21 cellular contexts compared by ENCODE assay signal in genomic region chr1:94676686-94677085, GRCh38.
DNase-seq lines count a peak whose midpoint lies in the region; ATAC-seq and TF ChIP-seq lines count a peak whose summit lies in the region.
"Had no signal": no experiment of that assay in that cellular context is flagged by ENCODE, and none has a peak within 500 bp of the region (broad histone marks: within the 10 kb centered on the region; RNA-seq: fewer than 3 reads in every experiment).

No MANE protein-coding gene starts in this region.

- intact Hi-C loops in left colon (cut with DNase I, micrococcal nuclease), result no loop called here

- DNase-seq in HFFc6 (no peak), NCI-H345 treated with DMSO at 0.1 percent for 48 hours (lab: John Stamatoyannopoulos, UW; ENCODE audit: unreplicated experiment) (peak; percentile 46), left colon (peak; percentile 50 to 72), renal cortical epithelial cell (ENCODE audit: low read depth) (peak; percentile 23), nucleus accumbens (lab: John Stamatoyannopoulos, UW) (no peak)
- DNase-seq in NK-92 treated with Interleukin-12 subunit alpha and Interleukin-12 subunit beta, amount 100 ng/mL, for 24 hours (lab: John Stamatoyannopoulos, UW), result no peak
- DNase-seq: activated CD4-positive, alpha-beta T cell treated with anti-CD3 and anti-CD28 coated beads, Interleukin-2, amount 10 ng/mL, durations not matched to agents 7 days and 5 days; activated CD8-positive, alpha-beta memory T cell treated with anti-CD3 and anti-CD28 coated beads, Interleukin-2, amount 50 U/mL, for 48 hours; activated gamma-delta T cell; CD8-positive, alpha-beta T cell; DMS79 treated with DMSO at 0.1 percent for 48 hours; heart left ventricle; naive thymus-derived CD4-positive, alpha-beta T cell; NCI-H1694 treated with DMSO at 0.1 percent for 48 hours; NCI-H69; stimulated activated CD4-positive, alpha-beta T cell treated with anti-CD3 and anti-CD28 coated beads, Interleukin-2, amount 100 ng/mL, for 24 hours; stimulated activated naive CD4-positive, alpha-beta T cell treated with Interleukin-2 at 50 U/mL for 16 hours; tibial artery had no signal

- TF ChIP-seq CTCF in HFFc6 (IDR thresholded peaks at IDR 0.05), result no peak

- H3K36me3 Mint-ChIP-seq in HFFc6 (ENCODE audit: low read depth), result peaks cover 8% of the 10 kb centered on the region; the same call in 1 of the 2 replicates
- H3K36me3 Mint-ChIP-seq: CD8-positive, alpha-beta T cell; naive thymus-derived CD4-positive, alpha-beta T cell had no signal

- H3K9me3 Mint-ChIP-seq in HFFc6, result 0 out of 2 replicates have a peak, but pooled peaks cover 3% of the 10 kb centered on the region
- H3K9me3 Mint-ChIP-seq: activated CD4-positive, alpha-beta T cell treated with anti-CD3 and anti-CD28 coated beads, Interleukin-2, amount 10 ng/mL, durations not matched to agents 7 days and 5 days; CD8-positive, alpha-beta T cell; naive thymus-derived CD4-positive, alpha-beta T cell; T-helper 1 cell treated with Interleukin-12 subunit alpha and Interleukin-12 subunit beta and Interleukin-4 antibody, amounts not matched to agents 30 μg/mL and 1 μg/mL, for 36 hours had no signal

- peaks cover 2% of the 10 kb centered on the region; the same call in 1 of the 2 replicates for H3K27me3 Mint-ChIP-seq in HFFc6 (ENCODE audit: insufficient read depth)

- ATAC-seq in left colon, result peak; percentile 95
- ATAC-seq in HG02623 (IDR thresholded peaks at IDR 0.05; ENCODE audit: unreplicated experiment), result no peak
- ATAC-seq: CD8-positive, alpha-beta T cell; heart left ventricle; naive thymus-derived CD4-positive, alpha-beta T cell; Panc1 had no signal

- H3K4me1 Mint-ChIP-seq in HFFc6 (ENCODE audit: low read depth), result peaks cover 44% of the 10 kb centered on the region
- H3K4me1 Mint-ChIP-seq: activated CD4-positive, alpha-beta T cell treated with anti-CD3 and anti-CD28 coated beads, Interleukin-2, amount 10 ng/mL, durations not matched to agents 7 days and 5 days had no signal

- H3K27ac Mint-ChIP-seq in HFFc6, result 0 out of 2 replicates have a peak overlapping the region, but pooled peaks have one; percentile 36
- H3K27ac Mint-ChIP-seq: activated CD4-positive, alpha-beta T cell treated with anti-CD3 and anti-CD28 coated beads, Interleukin-2, amount 10 ng/mL, durations not matched to agents 7 days and 5 days; CD8-positive, alpha-beta T cell; naive thymus-derived CD4-positive, alpha-beta T cell; T-helper 1 cell treated with Interleukin-12 subunit alpha and Interleukin-12 subunit beta and Interleukin-4 antibody, amounts not matched to agents 30 μg/mL and 1 μg/mL, for 36 hours had no signal

- H3K4me3 Mint-ChIP-seq in HFFc6, result no peak overlapping the region
- H3K4me3 Mint-ChIP-seq: activated CD4-positive, alpha-beta T cell treated with anti-CD3 and anti-CD28 coated beads, Interleukin-2, amount 10 ng/mL, durations not matched to agents 7 days and 5 days; CD8-positive, alpha-beta T cell; naive thymus-derived CD4-positive, alpha-beta T cell; T-helper 1 cell treated with Interleukin-12 subunit alpha and Interleukin-12 subunit beta and Interleukin-4 antibody, amounts not matched to agents 30 μg/mL and 1 μg/mL, for 36 hours had no signal

Comparison
In these comparisons a context has a peak if more than half of its experiments do, and no peak if none do; other contexts are left out.
1. DNase-seq: peak in NCI-H345 treated with DMSO at 0.1 percent for 48 hours (single experiment), left colon (2 of 2) and renal cortical epithelial cell (single experiment); none in HFFc6 (single experiment), nucleus accumbens (0 of 56) and NK-92 treated with Interleukin-12 subunit alpha and Interleukin-12 subunit beta, amount 100 ng/mL, for 24 hours (single experiment).